1 cellular context compared by ENCODE assay signal in genomic region chr1:185565314-185565713, GRCh38.
TF ChIP-seq lines count a peak whose summit lies in the region.

No MANE protein-coding gene starts in this region.

TF ChIP-seq in GM23338, 12 proteins besides CTCF, POLR2A, EP300 and RAD21 (continued from another document):
- TF ChIP-seq, protein P1, sequence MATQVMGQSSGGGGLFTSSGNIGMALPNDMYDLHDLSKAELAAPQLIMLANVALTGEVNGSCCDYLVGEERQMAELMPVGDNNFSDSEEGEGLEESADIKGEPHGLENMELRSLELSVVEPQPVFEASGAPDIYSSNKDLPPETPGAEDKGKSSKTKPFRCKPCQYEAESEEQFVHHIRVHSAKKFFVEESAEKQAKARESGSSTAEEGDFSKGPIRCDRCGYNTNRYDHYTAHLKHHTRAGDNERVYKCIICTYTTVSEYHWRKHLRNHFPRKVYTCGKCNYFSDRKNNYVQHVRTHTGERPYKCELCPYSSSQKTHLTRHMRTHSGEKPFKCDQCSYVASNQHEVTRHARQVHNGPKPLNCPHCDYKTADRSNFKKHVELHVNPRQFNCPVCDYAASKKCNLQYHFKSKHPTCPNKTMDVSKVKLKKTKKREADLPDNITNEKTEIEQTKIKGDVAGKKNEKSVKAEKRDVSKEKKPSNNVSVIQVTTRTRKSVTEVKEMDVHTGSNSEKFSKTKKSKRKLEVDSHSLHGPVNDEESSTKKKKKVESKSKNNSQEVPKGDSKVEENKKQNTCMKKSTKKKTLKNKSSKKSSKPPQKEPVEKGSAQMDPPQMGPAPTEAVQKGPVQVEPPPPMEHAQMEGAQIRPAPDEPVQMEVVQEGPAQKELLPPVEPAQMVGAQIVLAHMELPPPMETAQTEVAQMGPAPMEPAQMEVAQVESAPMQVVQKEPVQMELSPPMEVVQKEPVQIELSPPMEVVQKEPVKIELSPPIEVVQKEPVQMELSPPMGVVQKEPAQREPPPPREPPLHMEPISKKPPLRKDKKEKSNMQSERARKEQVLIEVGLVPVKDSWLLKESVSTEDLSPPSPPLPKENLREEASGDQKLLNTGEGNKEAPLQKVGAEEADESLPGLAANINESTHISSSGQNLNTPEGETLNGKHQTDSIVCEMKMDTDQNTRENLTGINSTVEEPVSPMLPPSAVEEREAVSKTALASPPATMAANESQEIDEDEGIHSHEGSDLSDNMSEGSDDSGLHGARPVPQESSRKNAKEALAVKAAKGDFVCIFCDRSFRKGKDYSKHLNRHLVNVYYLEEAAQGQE (IDR thresholded peaks at IDR 0.05; ENCODE audit: unreplicated experiment) = no peak
- no peak for TF ChIP-seq NANOG (IDR thresholded peaks at IDR 0.05; ENCODE audit: borderline replicate concordance)
- no peak for TF ChIP-seq STAT1 (IDR thresholded peaks at IDR 0.05; ENCODE audit: unreplicated experiment)
- no peak for TF ChIP-seq ZNF331 (CRISPR knock-in tag; IDR thresholded peaks at IDR 0.05; ENCODE audit: low read depth)
